24 cellular contexts compared by ENCODE assay signal in genomic region chr7:20381406-20382034, GRCh38. TPM values are rescaled to one million over a fixed set of nuclear protein-coding genes. Genes with fewer than 3 reads are reported as not detected.
A peak's percentile ranks its signal among the peaks of the same experiment; 100 is the strongest.
DNase-seq lines count a peak whose midpoint lies in the region; ATAC-seq, FAIRE-seq and TF ChIP-seq lines count a peak whose summit lies in the region.
"Had no signal": no experiment of that assay in that cellular context is flagged by ENCODE, and none has a peak within 500 bp of the region (broad histone marks: within the 10 kb centered on the region; RNA-seq: fewer than 3 reads in every experiment).

No MANE protein-coding gene starts in this region.

- no peak overlapping the region for H3K4me3 ChIP-seq in body of pancreas
- no peak overlapping the region for H3K4me3 ChIP-seq in pancreas
- H3K4me3 ChIP-seq: BLaER1 had no signal

- H3K9me3 ChIP-seq in body of pancreas (no peaks in the 10 kb centered on the region), pancreas (no peaks in the 10 kb centered on the region)
- H3K9me3 ChIP-seq: BE2C, BLaER1 had no signal

- H3K36me3 ChIP-seq in body of pancreas (replicated peaks in 1 of 2; ENCODE audit: insufficient read depth in 1 of 2, low read depth in 2 of 2) (peaks cover 0 to 5% of the 10 kb centered on the region in 2 donors), pancreas (peaks cover 0 to 9% (median 0%) of the 10 kb centered on the region in 3 donors)
- H3K36me3 ChIP-seq: BE2C, BLaER1 had no signal

- no peak for TF ChIP-seq POLR2A in H54 (IDR thresholded peaks at IDR 0.05; ENCODE audit: low read depth, low read length)
- TF ChIP-seq POLR2A in body of pancreas (IDR thresholded peaks at IDR 0.05), result no peak

- DNase-seq in H54 (ENCODE audit: insufficient read length, low spot score) (no peak), body of pancreas (peak in 2 of 4 donors; percentile 63 to 72), pancreas (peak in 3 of 6 donors; percentile 19 to 40 (median 32)), frontal cortex (ENCODE audit: low spot score in 2 of 2) (no peak), DMS79 (lab: John Stamatoyannopoulos, UW) (no peak)
- no peak for DNase-seq in activated naive CD4-positive, alpha-beta T cell treated with Interleukin-2 at 50 U/mL for 16 hours
- DNase-seq: 8988T; ACHN; BE2C; C1 segment of cervical spinal cord; CD4-positive, alpha-beta memory T cell; CD4-positive, CD25-positive, alpha-beta regulatory T cell; CD8-positive, alpha-beta memory T cell; COR-L47; DMS 273 treated with DMSO at 0.1 percent for 48 hours; DMS153; DMS53; DMS79 treated with DMSO at 0.1 percent for 48 hours; GF-D8 had no signal

- H3K27me3 ChIP-seq in body of pancreas (no peaks in the 10 kb centered on the region), pancreas (no peaks in the 10 kb centered on the region)
- H3K27me3 ChIP-seq: BE2C, BLaER1 had no signal

- peak; percentile 36 for FAIRE-seq in H54 (lab: Jason Lieb, UNC)
- no peak for FAIRE-seq in pancreas (lab: Jason Lieb, UNC)
- no peak for FAIRE-seq in frontal cortex (lab: Jason Lieb, UNC)
- FAIRE-seq: A204.1, G401.6, GM12891, GM19239 had no signal

- peak overlapping the region in 2 of 4 donors; percentile 29 to 38 for H3K27ac ChIP-seq in body of pancreas
- H3K27ac ChIP-seq in pancreas, result no peak overlapping the region
- H3K27ac ChIP-seq: BLaER1 had no signal

- intact Hi-C loops in body of pancreas (cut with DNase I) (no loop called here), pancreas (cut with DNase I) (no loop called here)

- ATAC-seq in body of pancreas, result peak; percentile 83
- peak in 3 of 4 donors; percentile 69 to 86 (median 76) for ATAC-seq in pancreas

- 52 to 59% methylated on average over 17 of the region's 17 CpGs for WGBS in body of pancreas, 2 donors
- WGBS in pancreas, 2 donors, result 56% methylated on average over 15 to 17 of the region's 17 CpGs

- TF ChIP-seq CTCF in body of pancreas (IDR thresholded peaks at IDR 0.05) (no peak), pancreas (IDR thresholded peaks at IDR 0.05) (no peak)

- H3K4me1 ChIP-seq in body of pancreas, result peaks cover 4% of the 10 kb centered on the region
- peaks cover 0 to 3% (median 0%) of the 10 kb centered on the region in 3 donors for H3K4me1 ChIP-seq in pancreas
- H3K4me1 ChIP-seq: BLaER1 had no signal

RNA-seq across cellular contexts. Expression of gene ITGB8, which starts 50.8 kb away (rescaled TPM):
- total RNA-seq in body of pancreas (10 to 100 TPM; 22.1 to 38.6 TPM), pancreas (10 to 100 TPM; 10.3 to 39.8 (median 14.3) TPM), frontal cortex (66.9 TPM)
- polyA plus RNA-seq in pancreas, result 1 to 10 TPM; 3.9 to 6.0 TPM
- polyA plus RNA-seq: CD4-positive, alpha-beta memory T cell; CD8-positive, alpha-beta memory T cell had no signal
